Comparison of ENCODE assay signal across 12 cellular contexts in genomic region chr5:110053824-110054223, GRCh38.
DNase-seq lines count a peak whose midpoint lies in the region; ATAC-seq lines count a peak whose summit lies in the region.
"Had no signal": no experiment of that assay in that cellular context is flagged by ENCODE, and none has a peak within 500 bp of the region (broad histone marks: within the 10 kb centered on the region; RNA-seq: fewer than 3 reads in every experiment).

No MANE protein-coding gene starts in this region.

- H3K27ac Mint-ChIP-seq in CD4-positive, CD25-positive, alpha-beta regulatory T cell = peak overlapping the region; percentile 73 to 94 (median 84)
- H3K27ac Mint-ChIP-seq in activated T-helper 2 cell treated with anti-CD3 and anti-CD28 coated beads, Interferon-gamma antibody, Interleukin-2, Interleukin-4, amounts not matched to agents 10 μg/mL and 5 μg/mL and 100 μg/mL, durations not matched to agents 14 hours and 24 hours and 36 hours = peak overlapping the region; percentile 82

- ATAC-seq in CD4-positive, CD25-positive, alpha-beta regulatory T cell (ENCODE audit: low read depth in 2 of 2) = peak; percentile 32 to 47
- ATAC-seq in GM18870 (IDR thresholded peaks at IDR 0.05; ENCODE audit: unreplicated experiment) = peak; percentile 22
- peak; percentile 38 for ATAC-seq in HG03354 (IDR thresholded peaks at IDR 0.05; ENCODE audit: poor library complexity, severe bottlenecking, unreplicated experiment)
- ATAC-seq in aorta (ENCODE audit: low FRiP score) = no peak
- ATAC-seq: HCT116 had no signal

- H3K4me3 Mint-ChIP-seq in CD4-positive, CD25-positive, alpha-beta regulatory T cell = peak overlapping the region; percentile 3 to 79 (median 42)
- no peak overlapping the region for H3K4me3 Mint-ChIP-seq in activated T-helper 2 cell treated with anti-CD3 and anti-CD28 coated beads, Interferon-gamma antibody, Interleukin-2, Interleukin-4, amounts not matched to agents 10 μg/mL and 5 μg/mL and 100 μg/mL, durations not matched to agents 14 hours and 24 hours and 36 hours (ENCODE audit: low read depth)

- peak overlapping the region; percentile 65 for H3K27ac ChIP-seq in CD4-positive, CD25-positive, alpha-beta regulatory T cell (ENCODE audit: insufficient read depth, low read length, poor library complexity, severe bottlenecking)
- no peak overlapping the region for H3K27ac ChIP-seq in aorta (ENCODE audit: low read depth in 1 of 2, low read length in 2 of 2)
- H3K27ac ChIP-seq: right lobe of liver had no signal

- intact Hi-C loops in activated T-helper 2 cell treated with anti-CD3 and anti-CD28 coated beads, Interferon-gamma antibody, Interleukin-2, Interleukin-4, amounts not matched to agents 10 μg/mL and 5 μg/mL and 100 μg/mL, durations not matched to agents 14 hours and 24 hours and 36 hours (cut with micrococcal nuclease) = loop anchor here (1.0 to 5.0 kb wide), 4 partner anchors 10 to 361 kb away; no protein-coding TSS in a partner anchor
- intact Hi-C loops in aorta (cut with DNase I) = no loop called here

- peaks cover 24% of the 10 kb centered on the region for H3K4me1 ChIP-seq in CD4-positive, CD25-positive, alpha-beta regulatory T cell (ENCODE audit: control insufficient read depth, insufficient read depth, low read length, poor library complexity, severe bottlenecking)
- H3K4me1 ChIP-seq in aorta (ENCODE audit: control insufficient read depth in 1 of 2, insufficient read depth in 2 of 2, low read length in 2 of 2) = peaks cover 0 to 4% of the 10 kb centered on the region in 2 donors

- no peaks in the 10 kb centered on the region for H3K9me3 Mint-ChIP-seq in CD4-positive, CD25-positive, alpha-beta regulatory T cell
- no peaks in the 10 kb centered on the region for H3K9me3 Mint-ChIP-seq in activated T-helper 2 cell treated with anti-CD3 and anti-CD28 coated beads, Interferon-gamma antibody, Interleukin-2, Interleukin-4, amounts not matched to agents 10 μg/mL and 5 μg/mL and 100 μg/mL, durations not matched to agents 14 hours and 24 hours and 36 hours

- H3K27me3 ChIP-seq in CD4-positive, CD25-positive, alpha-beta regulatory T cell (ENCODE audit: control insufficient read depth, insufficient read depth, low read length) = no peaks in the 10 kb centered on the region
- H3K27me3 ChIP-seq in aorta (ENCODE audit: control insufficient read depth in 1 of 2, insufficient read depth in 2 of 2, low read length in 1 of 2) = no peaks in the 10 kb centered on the region
- H3K27me3 ChIP-seq: right lobe of liver had no signal

- H3K27me3 Mint-ChIP-seq in CD4-positive, CD25-positive, alpha-beta regulatory T cell = no peaks in the 10 kb centered on the region
- no peaks in the 10 kb centered on the region for H3K27me3 Mint-ChIP-seq in activated T-helper 2 cell treated with anti-CD3 and anti-CD28 coated beads, Interferon-gamma antibody, Interleukin-2, Interleukin-4, amounts not matched to agents 10 μg/mL and 5 μg/mL and 100 μg/mL, durations not matched to agents 14 hours and 24 hours and 36 hours (ENCODE audit: low read depth)

- no peak for DNase-seq in CD4-positive, CD25-positive, alpha-beta regulatory T cell
- no peak for DNase-seq in activated T-helper 2 cell treated with anti-CD3 and anti-CD28 coated beads, Interferon-gamma antibody, Interleukin-2, Interleukin-4, amounts not matched to agents 10 μg/mL and 5 μg/mL and 100 μg/mL, durations not matched to agents 14 hours and 24 hours and 36 hours (ENCODE audit: low spot score)
- DNase-seq in aorta (no peak), HuH-7.5 (ENCODE audit: low spot score) (no peak), LoVo (ENCODE audit: low spot score) (no peak), occipital lobe (lab: John Stamatoyannopoulos, UW) (no peak)
- DNase-seq: amniotic stem cell, NCI-H1436 treated with DMSO at 0.1 percent for 48 hours, right lobe of liver had no signal

- H3K9me3 ChIP-seq in CD4-positive, CD25-positive, alpha-beta regulatory T cell (ENCODE audit: control insufficient read depth in 2 of 2, low read length in 2 of 2) = no peaks in the 10 kb centered on the region
- no peaks in the 10 kb centered on the region for H3K9me3 ChIP-seq in aorta (ENCODE audit: control insufficient read depth, low read length)
- H3K9me3 ChIP-seq: right lobe of liver had no signal

- H3K36me3 Mint-ChIP-seq in CD4-positive, CD25-positive, alpha-beta regulatory T cell = no peaks in the 10 kb centered on the region
- H3K36me3 Mint-ChIP-seq in activated T-helper 2 cell treated with anti-CD3 and anti-CD28 coated beads, Interferon-gamma antibody, Interleukin-2, Interleukin-4, amounts not matched to agents 10 μg/mL and 5 μg/mL and 100 μg/mL, durations not matched to agents 14 hours and 24 hours and 36 hours (ENCODE audit: low read depth) = no peaks in the 10 kb centered on the region

- no peaks in the 10 kb centered on the region for H3K36me3 ChIP-seq in CD4-positive, CD25-positive, alpha-beta regulatory T cell (ENCODE audit: control insufficient read depth, insufficient read depth, low read length)
- no peaks in the 10 kb centered on the region for H3K36me3 ChIP-seq in aorta (ENCODE audit: control insufficient read depth in 1 of 2, insufficient read depth in 2 of 2, low read length in 1 of 2)
- H3K36me3 ChIP-seq: right lobe of liver had no signal

- peaks cover 13 to 30% (median 23%) of the 10 kb centered on the region in 4 donors for H3K4me1 Mint-ChIP-seq in CD4-positive, CD25-positive, alpha-beta regulatory T cell
- peaks cover 28% of the 10 kb centered on the region for H3K4me1 Mint-ChIP-seq in activated T-helper 2 cell treated with anti-CD3 and anti-CD28 coated beads, Interferon-gamma antibody, Interleukin-2, Interleukin-4, amounts not matched to agents 10 μg/mL and 5 μg/mL and 100 μg/mL, durations not matched to agents 14 hours and 24 hours and 36 hours (ENCODE audit: low read depth)

- peak overlapping the region; percentile 69 for H3K4me3 ChIP-seq in CD4-positive, CD25-positive, alpha-beta regulatory T cell (ENCODE audit: low read depth, low read length)
- H3K4me3 ChIP-seq in aorta (ENCODE audit: low read length in 2 of 2) = no peak overlapping the region
- H3K4me3 ChIP-seq: right lobe of liver had no signal
